Comparison of ENCODE assay signal across 8 cellular contexts in the genomic region with DNA sequence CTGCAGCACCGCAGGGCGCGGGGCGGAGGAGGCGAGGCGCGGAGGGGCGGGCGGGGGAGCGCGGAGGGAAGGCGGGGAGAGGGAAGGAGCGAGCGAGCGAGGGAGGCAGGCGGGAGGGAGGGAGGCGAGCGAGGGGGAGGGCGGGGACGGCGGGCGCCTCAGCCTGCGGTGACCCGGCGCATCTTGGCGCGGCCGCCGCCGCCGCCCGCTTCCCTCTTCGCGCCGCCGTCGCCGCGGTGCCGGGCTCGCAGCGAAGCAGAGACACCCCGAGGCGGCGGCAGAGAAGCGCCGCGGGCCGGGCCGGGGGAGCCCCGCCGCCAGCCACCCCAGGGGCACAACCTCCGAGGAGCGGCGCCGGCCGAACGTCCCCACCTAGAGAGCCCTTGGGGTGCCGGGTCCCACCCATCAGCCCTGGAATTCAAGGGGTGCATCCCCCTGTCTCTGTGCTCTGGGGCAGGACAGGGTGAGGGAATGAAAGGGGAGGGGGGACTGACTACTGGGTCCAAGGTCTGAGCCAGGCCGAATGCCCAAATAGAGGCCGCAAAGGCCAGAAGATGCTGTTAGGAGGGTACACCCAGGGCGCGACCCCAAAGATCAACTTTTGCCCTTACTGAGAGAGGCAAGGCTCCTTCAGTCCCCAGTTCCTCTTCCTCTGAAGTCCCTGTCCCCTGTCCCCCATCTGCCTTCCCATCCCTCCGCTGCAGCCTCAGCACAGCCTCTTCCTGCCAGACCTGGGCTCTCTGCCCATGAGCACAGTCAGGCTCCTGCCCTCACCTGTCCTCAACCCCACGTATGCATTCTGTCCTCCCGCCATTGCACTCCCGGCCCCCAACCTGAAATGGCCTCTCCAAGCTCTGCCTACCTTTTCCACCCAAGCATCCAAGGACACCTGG. TPM values are rescaled to one million over a fixed set of nuclear protein-coding genes. Genes with fewer than 3 reads are reported as not detected.
DNase-seq lines count a peak whose midpoint lies in the region; ATAC-seq and TF ChIP-seq lines count a peak whose summit lies in the region.

A gene (minus strand): TSS at position 33 of the 893 bp plus-strand sequence. CDS start 133 bp downstream, outside the sequence.

- intact Hi-C loops in heart right ventricle (cut with DNase I) = loop anchor here in 7 of 10 donors (5.0 to 10.0 kb wide), 3 partner anchors 171 to 181 kb away; no protein-coding TSS in a partner anchor

- no peaks in the 10 kb centered on the region for H3K9me3 ChIP-seq in heart right ventricle

- DNase-seq in activated naive CD4-positive, alpha-beta T cell treated with anti-CD3 and anti-CD28 coated beads, Interleukin-2, amount 10 ng/mL, durations not matched to agents 7 days and 5 days = peak; percentile 33
- no peak for DNase-seq in activated naive CD4-positive, alpha-beta T cell (lab: John Stamatoyannopoulos, UW)
- DNase-seq in activated T-cell treated with anti-CD3 and anti-CD28 coated beads, Interleukin-2, amount 50 U/mL, for 48 hours = peak; percentile 20 to 22
- peak; percentile 43 to 74 for DNase-seq in heart right ventricle
- peak; percentile 2 for DNase-seq in pons (ENCODE audit: low spot score)
- no peak for DNase-seq in SHP77 treated with DMSO at 0.1 percent for 48 hours (lab: John Stamatoyannopoulos, UW)
- no peak for DNase-seq in NAMALWA (ENCODE audit: low spot score)

- H3K4me1 Mint-ChIP-seq in activated naive CD4-positive, alpha-beta T cell treated with anti-CD3 and anti-CD28 coated beads, Interleukin-2, amount 10 ng/mL, durations not matched to agents 7 days and 5 days = peaks cover 9% of the 10 kb centered on the region

- no peak within 1 kb of the TSS for H3K4me3 Mint-ChIP-seq in activated naive CD4-positive, alpha-beta T cell treated with anti-CD3 and anti-CD28 coated beads, Interleukin-2, amount 10 ng/mL, durations not matched to agents 7 days and 5 days

- peak within 1 kb of the TSS; percentile 32 to 66 (median 60) for H3K4me3 ChIP-seq in heart right ventricle

- no peak within 1 kb of the TSS for H3K27ac Mint-ChIP-seq in activated naive CD4-positive, alpha-beta T cell treated with anti-CD3 and anti-CD28 coated beads, Interleukin-2, amount 10 ng/mL, durations not matched to agents 7 days and 5 days

- WGBS in heart right ventricle, 2 donors = 9 to 25% methylated on average over 22 to 64 of the region's 67 CpGs

- no peaks in the 10 kb centered on the region for H3K36me3 ChIP-seq in heart right ventricle

- TF ChIP-seq CTCF in heart right ventricle (IDR thresholded peaks at IDR 0.05) = peak in 3 of 9 donors; percentile 4 to 27 (median 24)

- peak within 1 kb of the TSS in 6 of 10 donors; percentile 15 to 83 (median 60) for H3K27ac ChIP-seq in heart right ventricle

- CTCF ChIA-PET in activated naive CD4-positive, alpha-beta T cell treated with anti-CD3 and anti-CD28 coated beads, Interleukin-2, amount 10 ng/mL, durations not matched to agents 7 days and 5 days (lab: Charles Lee) = no interaction called here

- H3K36me3 Mint-ChIP-seq in activated naive CD4-positive, alpha-beta T cell treated with anti-CD3 and anti-CD28 coated beads, Interleukin-2, amount 10 ng/mL, durations not matched to agents 7 days and 5 days = no peaks in the 10 kb centered on the region

- ATAC-seq in heart right ventricle = peak in 6 of 8 donors; percentile 23 to 74 (median 43)
- no peak for ATAC-seq in GM18861 (IDR thresholded peaks at IDR 0.05; ENCODE audit: unreplicated experiment)

- H3K4me1 ChIP-seq in heart right ventricle = peaks cover 8 to 46% (median 19%) of the 10 kb centered on the region in 9 donors

- peaks cover 78% of the 10 kb centered on the region for H3K27me3 Mint-ChIP-seq in activated naive CD4-positive, alpha-beta T cell treated with anti-CD3 and anti-CD28 coated beads, Interleukin-2, amount 10 ng/mL, durations not matched to agents 7 days and 5 days

- H3K27me3 ChIP-seq in heart right ventricle = peaks cover 7 to 78% (median 57%) of the 10 kb centered on the region in 7 donors

- H3K9me3 Mint-ChIP-seq in activated naive CD4-positive, alpha-beta T cell treated with anti-CD3 and anti-CD28 coated beads, Interleukin-2, amount 10 ng/mL, durations not matched to agents 7 days and 5 days = no peaks in the 10 kb centered on the region

RNA-seq across cellular contexts. Expression of the gene that starts here (rescaled TPM):
- 10 to 100 TPM in 1 of 10 donors, 1 to 10 TPM in 9; 1.7 to 13.5 (median 3.0) TPM for total RNA-seq in heart right ventricle
- 1 to 10 TPM; 5.0 to 7.3 TPM for polyA plus RNA-seq in heart right ventricle

Comparison
In these comparisons a context has a peak if more than half of its experiments do, and no peak if none do; other contexts are left out.
1. DNase-seq: peak in activated naive CD4-positive, alpha-beta T cell treated with anti-CD3 and anti-CD28 coated beads, Interleukin-2, amount 10 ng/mL, durations not matched to agents 7 days and 5 days (single experiment), activated T-cell treated with anti-CD3 and anti-CD28 coated beads, Interleukin-2, amount 50 U/mL, for 48 hours (2 of 2), heart right ventricle (2 of 2) and pons (single experiment); none in activated naive CD4-positive, alpha-beta T cell (0 of 4), SHP77 treated with DMSO at 0.1 percent for 48 hours (single experiment) and NAMALWA (single experiment).